27 cellular contexts compared by ENCODE assay signal in the genomic region with DNA sequence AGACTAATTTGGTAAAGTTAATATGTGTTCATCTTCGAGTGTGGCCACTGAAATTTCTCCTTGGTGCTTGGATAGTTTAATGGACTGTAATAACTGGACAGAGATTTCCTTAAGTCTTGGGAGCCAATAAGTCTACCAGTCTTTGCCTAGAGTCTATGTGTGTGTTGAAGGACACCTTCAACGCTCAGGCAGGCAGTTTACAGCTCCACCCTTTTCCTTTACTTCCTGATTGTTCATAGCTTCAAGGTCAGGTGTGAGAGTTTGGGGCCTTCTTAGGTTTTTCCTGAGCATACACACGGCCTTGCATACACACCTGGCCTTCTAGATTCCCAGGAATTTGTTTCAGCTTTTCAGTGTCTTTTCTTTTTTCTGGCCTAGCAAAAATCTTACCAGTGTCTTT.
"Had no signal": no experiment of that assay in that cellular context is flagged by ENCODE, and none has a peak within 500 bp of the region (broad histone marks: within the 10 kb centered on the region; RNA-seq: fewer than 3 reads in every experiment).

No MANE protein-coding gene starts in this region.

- H3K9me3 ChIP-seq: colonic mucosa, esophagus squamous epithelium, left lung, lower lobe of right lung had no signal

- ATAC-seq: effector memory CD8-positive, alpha-beta T cell; esophagus mucosa; gastrocnemius medialis; heart right ventricle; left lung; left ventricle myocardium superior; lower lobe of right lung had no signal

- H3K27ac ChIP-seq: colonic mucosa, epithelial cell of prostate, esophagus squamous epithelium, gastrocnemius medialis, heart right ventricle, left lung, lower lobe of right lung had no signal

- H3K4me1 Mint-ChIP-seq: immature natural killer cell, mesothelial cell of epicardium had no signal

- H3K4me1 ChIP-seq: colonic mucosa, esophagus squamous epithelium, gastrocnemius medialis, heart right ventricle, left lung, lower lobe of right lung had no signal

- H3K27me3 ChIP-seq: colonic mucosa, esophagus squamous epithelium, heart right ventricle, left lung had no signal

- DNase-seq: colonic mucosa; cortex of kidney; effector CD8-positive, alpha-beta T cell; effector memory CD8-positive, alpha-beta T cell; endodermal cell; erythroblast; esophagus squamous epithelium; foreskin fibroblast; foreskin melanocyte; gastrocnemius medialis; glutamatergic neuron; head of caudate nucleus; heart right ventricle; hypothalamus; immature natural killer cell; islet precursor cell; kidney; kidney glomerular epithelial cell; left lung; left ventricle myocardium superior; lower lobe of right lung; mesenchymal stem cell had no signal

- H3K27ac Mint-ChIP-seq: dendritic cell treated with granulocyte-macrophage colony-stimulating factor and Interleukin-4, amounts not matched to agents 40 ng/mL and 50 ng/mL, for 4 days; effector memory CD8-positive, alpha-beta T cell; endodermal cell; immature natural killer cell; mesothelial cell of epicardium had no signal

- H3K4me3 ChIP-seq: colonic mucosa, esophagus squamous epithelium, gastrocnemius medialis, heart right ventricle, left lung, lower lobe of right lung had no signal

- H3K36me3 Mint-ChIP-seq: immature natural killer cell, mesothelial cell of epicardium had no signal

- H3K36me3 ChIP-seq: colonic mucosa, esophagus squamous epithelium, gastrocnemius medialis, heart right ventricle, left lung, lower lobe of right lung had no signal

- H3K4me3 Mint-ChIP-seq: dendritic cell treated with granulocyte-macrophage colony-stimulating factor and Interleukin-4, amounts not matched to agents 40 ng/mL and 50 ng/mL, for 4 days; effector memory CD8-positive, alpha-beta T cell; endodermal cell; immature natural killer cell; mesothelial cell of epicardium had no signal

- H3K27me3 Mint-ChIP-seq: dendritic cell treated with granulocyte-macrophage colony-stimulating factor and Interleukin-4, amounts not matched to agents 40 ng/mL and 50 ng/mL, for 4 days; effector memory CD8-positive, alpha-beta T cell had no signal

- FAIRE-seq: endometrium, kidney had no signal
